In the genomic region with DNA sequence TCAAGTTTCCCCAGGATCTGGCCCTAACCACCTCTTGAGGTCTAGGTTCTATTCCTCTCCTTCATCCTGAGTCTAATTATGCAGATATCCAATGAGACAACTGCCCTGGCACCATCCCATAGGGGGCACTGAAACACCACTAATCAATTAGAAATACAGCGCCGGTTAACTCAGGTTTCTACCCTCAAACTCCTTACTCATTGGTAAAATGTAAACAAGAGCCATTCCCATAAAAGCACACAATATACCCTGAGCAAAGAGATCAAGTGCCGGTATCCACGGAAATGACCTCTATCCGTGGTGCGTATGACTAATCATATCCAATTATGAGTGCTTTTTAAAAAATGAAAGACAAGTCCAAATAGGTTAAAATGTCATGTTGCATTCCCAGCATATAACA, we compare ENCODE assay signal across 8 cellular contexts.
A peak's percentile ranks its signal among the peaks of the same experiment; 100 is the strongest.
DNase-seq lines count a peak whose midpoint lies in the region; ATAC-seq and TF ChIP-seq lines count a peak whose summit lies in the region.

No MANE protein-coding gene starts in this region.

- no peak for TF ChIP-seq EP300 in stomach (IDR thresholded peaks at IDR 0.05)

- DNase-seq in DND-41 = peak; percentile 69
- peak; percentile 63 for DNase-seq in activated T-cell treated with anti-CD3 and anti-CD28 coated beads for 4 hours
- peak; percentile 54 to 69 for DNase-seq in erythroblast (lab: John Stamatoyannopoulos, UW)
- no peak for DNase-seq in natural killer cell
- peak; percentile 80 for DNase-seq in stomach
- DNase-seq in NCI-H1436 treated with DMSO at 0.1 percent for 48 hours (lab: John Stamatoyannopoulos, UW) = no peak

- no peaks in the 10 kb centered on the region for H3K9me3 Mint-ChIP-seq in natural killer cell

- no peak overlapping the region for H3K4me3 Mint-ChIP-seq in natural killer cell

- TF ChIP-seq POLR2A in erythroblast (IDR thresholded peaks at IDR 0.05; ENCODE audit: low read length) (no peak), stomach (IDR thresholded peaks at IDR 0.05) (no peak)

- 5 to 14% (median 10%) methylated on average over 6 of the region's 6 CpGs for WGBS in stomach, 5 donors

- H4K20me1 ChIP-seq in DND-41 (ENCODE audit: insufficient read depth, low read length) = no peaks in the 10 kb centered on the region
- H4K20me1 ChIP-seq in OCI-LY1 (ENCODE audit: insufficient read depth, low read length) = no peaks in the 10 kb centered on the region

- no peaks in the 10 kb centered on the region for H3K36me3 ChIP-seq in DND-41 (ENCODE audit: insufficient read depth, low read length)
- H3K36me3 ChIP-seq in OCI-LY1 (ENCODE audit: insufficient read depth, low read length) = no peaks in the 10 kb centered on the region
- no peaks in the 10 kb centered on the region for H3K36me3 ChIP-seq in stomach

- TF ChIP-seq CTCF in DND-41 (IDR thresholded peaks at IDR 0.05; ENCODE audit: borderline replicate concordance, extremely low read depth, low read length, poor library complexity, severe bottlenecking) = peak; percentile 80
- TF ChIP-seq CTCF in OCI-LY1 (IDR thresholded peaks at IDR 0.05; ENCODE audit: low read length) = peak; percentile 73
- TF ChIP-seq CTCF in natural killer cell (IDR thresholded peaks at IDR 0.05) = peak; percentile 66
- peak in 5 of 7 experiments; percentile 32 to 80 (median 65) for TF ChIP-seq CTCF in stomach (IDR thresholded peaks at IDR 0.05)

- H3K9me2 ChIP-seq in OCI-LY1 (ENCODE audit: low read depth, low read length) = no peaks in the 10 kb centered on the region

- H3F3A ChIP-seq in OCI-LY1 (ENCODE audit: insufficient read depth, low read length) = no peaks in the 10 kb centered on the region

- H3K27me3 ChIP-seq in DND-41 (ENCODE audit: insufficient read depth, low read length, poor library complexity) = no peaks in the 10 kb centered on the region
- H3K27me3 ChIP-seq in OCI-LY1 (ENCODE audit: insufficient read depth, low read length) = no peaks in the 10 kb centered on the region
- H3K27me3 ChIP-seq in stomach = no peaks in the 10 kb centered on the region

- peaks cover 6 to 9% of the 10 kb centered on the region in 2 donors for H3K4me1 Mint-ChIP-seq in natural killer cell

- no peak overlapping the region for H3K4me3 ChIP-seq in DND-41 (ENCODE audit: low read depth in 1 of 2, low read length in 2 of 2)
- no peak overlapping the region for H3K4me3 ChIP-seq in OCI-LY1 (ENCODE audit: low read depth, low read length, poor library complexity, severe bottlenecking)
- no peak overlapping the region for H3K4me3 ChIP-seq in stomach

- peaks cover 21 to 36% of the 10 kb centered on the region in 2 donors for H3K27me3 Mint-ChIP-seq in natural killer cell (ENCODE audit: low read depth in 2 of 2)

- H3K9me3 ChIP-seq in DND-41 (ENCODE audit: insufficient read depth, low read length, severe bottlenecking) (no peaks in the 10 kb centered on the region), OCI-LY1 (ENCODE audit: low read length) (no peaks in the 10 kb centered on the region), stomach (no peaks in the 10 kb centered on the region)

- ATAC-seq in DND-41 (ENCODE audit: insufficient read depth, low read depth) (peak; percentile 99), HG03159 (IDR thresholded peaks at IDR 0.05; ENCODE audit: unreplicated experiment) (peak; percentile 56), natural killer cell (peak; percentile 79 to 91 (median 81))

- H3K27ac ChIP-seq in DND-41 (ENCODE audit: low read length) = no peak overlapping the region
- H3K27ac ChIP-seq in OCI-LY1 (ENCODE audit: low read depth, low read length, poor library complexity, severe bottlenecking) = no peak overlapping the region
- peak overlapping the region in 1 of 5 donors; percentile 24 for H3K27ac ChIP-seq in stomach

- H3K4me1 ChIP-seq in DND-41 (ENCODE audit: insufficient read depth, low read length) (peaks cover 2% of the 10 kb centered on the region; the same call in 1 of the 2 replicates), OCI-LY1 (ENCODE audit: insufficient read depth, low read length, severe bottlenecking) (no peaks in the 10 kb centered on the region), stomach (peaks cover 0 to 14% (median 8%) of the 10 kb centered on the region in 4 donors)

- H3K36me3 Mint-ChIP-seq in natural killer cell = no peaks in the 10 kb centered on the region

- H2AFZ ChIP-seq in DND-41 (ENCODE audit: low read depth, low read length) (no peak overlapping the region), OCI-LY1 (ENCODE audit: low read length) (no peak overlapping the region)

- no peaks in the 10 kb centered on the region for H3K79me2 ChIP-seq in DND-41 (ENCODE audit: insufficient read depth, low read length)
- no peaks in the 10 kb centered on the region for H3K79me2 ChIP-seq in OCI-LY1 (ENCODE audit: insufficient read depth, low read length)

- H3K27ac Mint-ChIP-seq in natural killer cell = no peak overlapping the region

- intact Hi-C loops in natural killer cell (cut with micrococcal nuclease) = loop anchor here (1.0 to 5.0 kb wide), 3 partner anchors 140 to 347 kb away; a partner anchor contains a TSS
- intact Hi-C loops in stomach (cut with DNase I; ENCODE audit: low total_unique reads) = loop anchor here (5.0 kb wide), 1 partner anchor 240 kb away; no protein-coding TSS in a partner anchor

- H3K4me2 ChIP-seq in DND-41 (ENCODE audit: insufficient read depth, low read length) (no peak overlapping the region), OCI-LY1 (ENCODE audit: low read length) (no peak overlapping the region)

- H3K9ac ChIP-seq in DND-41 (ENCODE audit: low read depth, low read length) = no peak overlapping the region
- H3K9ac ChIP-seq in OCI-LY1 (ENCODE audit: low read length) = no peak overlapping the region

Comparison
In these comparisons a context has a peak if more than half of its experiments do, and no peak if none do; other contexts are left out.
1. DNase-seq: peak in DND-41 (single experiment), activated T-cell treated with anti-CD3 and anti-CD28 coated beads for 4 hours (single experiment), erythroblast (2 of 2) and stomach (single experiment); none in natural killer cell (single experiment) and NCI-H1436 treated with DMSO at 0.1 percent for 48 hours (single experiment).
2. Peak in every context shown above with its lines, with median percentiles within 50 percentile points of each other: ATAC-seq and CTCF ChIP-seq.